25 cellular contexts compared by ENCODE assay signal in the genomic region with DNA sequence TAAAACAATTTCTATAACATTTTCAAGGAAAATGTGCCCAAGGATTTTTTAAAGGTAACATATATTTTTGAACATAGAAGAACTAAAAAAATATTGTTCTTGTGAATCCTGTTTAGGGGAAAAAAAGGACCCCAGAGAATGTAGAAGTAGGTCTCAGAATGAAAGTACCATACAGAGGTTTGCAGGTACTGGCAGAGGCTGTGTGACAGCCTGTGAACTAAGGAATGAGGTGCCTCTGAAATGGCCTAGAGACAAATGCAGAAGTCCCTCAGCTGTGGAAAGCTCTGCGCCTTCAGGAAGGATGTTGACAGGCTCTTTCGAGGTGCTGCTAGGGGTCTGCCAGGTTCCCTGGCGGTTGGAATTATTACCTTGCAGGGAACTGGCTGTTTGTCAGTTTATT. TPM values are rescaled to one million over a fixed set of nuclear protein-coding genes. Genes with fewer than 3 reads are reported as not detected.
DNase-seq lines count a peak whose midpoint lies in the region; ATAC-seq, FAIRE-seq and TF ChIP-seq lines count a peak whose summit lies in the region.
"Had no signal": no experiment of that assay in that cellular context is flagged by ENCODE, and none has a peak within 500 bp of the region (broad histone marks: within the 10 kb centered on the region; RNA-seq: fewer than 3 reads in every experiment).

No MANE protein-coding gene starts in this region.

- 4% methylated on average over 3 of the region's 3 CpGs for WGBS in GM12878 (ENCODE audit: insufficient coverage, insufficient replicate concordance, low lambda C conversion rate, missing lambda C conversion rate)
- WGBS in SK-N-SH (ENCODE audit: low lambda C conversion rate): 82% methylated on average over 3 of the region's 3 CpGs

- H3K4me2 ChIP-seq in DOHH2 (ENCODE audit: low read length) (peak overlapping the region; percentile 19; the same call in 1 of the 2 replicates), GM12878 (ENCODE audit: control insufficient read depth, insufficient read depth) (peak overlapping the region; percentile 58), SK-N-SH (no peak overlapping the region)

- H3K9ac ChIP-seq in GM12878 (ENCODE audit: control insufficient read depth, insufficient read depth, low read length): no peak overlapping the region
- no peak overlapping the region for H3K9ac ChIP-seq in SK-N-SH
- H3K9ac ChIP-seq: GM23248 had no signal

- no peak overlapping the region for H3K4me3 Mint-ChIP-seq in nephron
- H3K4me3 Mint-ChIP-seq: CD8-positive, alpha-beta T cell had no signal

- TF ChIP-seq RAD21 in GM12878 (IDR thresholded peaks at IDR 0.05; ENCODE audit: insufficient read depth, low read depth, low read length) (no peak), SK-N-SH (IDR thresholded peaks at IDR 0.05; ENCODE audit: low read length) (no peak)

- 0 out of 2 replicates have a peak overlapping the region, but pooled peaks have one; percentile 10 for H2AFZ ChIP-seq in GM12878 (ENCODE audit: control insufficient read depth, low read depth, low read length)
- H2AFZ ChIP-seq in SK-N-SH (ENCODE audit: low read depth): no peak overlapping the region
- H2AFZ ChIP-seq: GM23248 had no signal

- ATAC-seq in GM21529 (IDR thresholded peaks at IDR 0.05; ENCODE audit: unreplicated experiment) (peak; percentile 41), GM12878 (peak; percentile 60; the same call in 2 of the 3 replicates), GM21390 (IDR thresholded peaks at IDR 0.05; ENCODE audit: unreplicated experiment) (no peak), GM21515 (IDR thresholded peaks at IDR 0.05; ENCODE audit: unreplicated experiment) (no peak)
- ATAC-seq: CD8-positive, alpha-beta T cell had no signal

- H3K9me2 ChIP-seq in DOHH2 (replicated peaks; ENCODE audit: control insufficient read depth, low read length) (no peaks in the 10 kb centered on the region), SK-N-SH (no peaks in the 10 kb centered on the region)

- POLR2A ChIA-PET in GM12878 (lab: Charles Lee): interaction anchor here (0.6 kb wide), 1 partner anchor 1767 kb away, joined by 5 read pairs; no protein-coding TSS in a partner anchor
- POLR2A ChIA-PET in SK-N-SH (lab: Yijun Ruan, JAX): no interaction called here

- H3K4me1 Mint-ChIP-seq in nephron: peaks cover 24% of the 10 kb centered on the region

- TF ChIP-seq CTCF in DOHH2 (IDR thresholded peaks at IDR 0.05; ENCODE audit: low read depth, low read length, poor library complexity, severe bottlenecking) (no peak), GM12878 (IDR thresholded peaks at IDR 0.05 in 2 of 3, conservative IDR thresholded peaks at IDR 0.05 in 1 of 3; ENCODE audit: control insufficient read depth in 2 of 3, extremely low read depth in 1 of 3, insufficient read depth in 1 of 3, low read depth in 3 of 3, low read length in 3 of 3) (no peak), nephron (IDR thresholded peaks at IDR 0.05; ENCODE audit: unreplicated experiment in 3 of 3) (no peak), SK-N-SH (IDR thresholded peaks at IDR 0.05) (no peak)

- no peaks in the 10 kb centered on the region for H3K9me3 ChIP-seq in DOHH2 (ENCODE audit: control insufficient read depth, insufficient read depth, low read length)
- no peaks in the 10 kb centered on the region for H3K9me3 ChIP-seq in GM12878 (replicated peaks; ENCODE audit: control insufficient read depth, insufficient read depth, low read length)
- no peaks in the 10 kb centered on the region for H3K9me3 ChIP-seq in SK-N-SH
- H3K9me3 ChIP-seq: HAP-1 had no signal

- H3K27me3 ChIP-seq in DOHH2 (ENCODE audit: control insufficient read depth, low read length) (peaks cover 39% of the 10 kb centered on the region), GM12878 (replicated peaks in 1 of 2; ENCODE audit: control insufficient read depth in 2 of 2, insufficient read depth in 2 of 2, low read length in 1 of 2) (peaks cover 10% of the 10 kb centered on the region in 2 experiments), SK-N-SH (ENCODE audit: insufficient read depth) (no peaks in the 10 kb centered on the region)

- SMC1A ChIA-PET in GM12878 (lab: Charles Lee; ENCODE audit: uncharacterized antibody, unreplicated experiment): interaction anchor here (1.0 to 1.3 kb wide), 3 partner anchors 13 to 26 kb away, joined by 3 read pairs; no protein-coding TSS in a partner anchor

- peaks cover 38% of the 10 kb centered on the region for H3K4me1 ChIP-seq in DOHH2 (ENCODE audit: control insufficient read depth, low read length)
- peaks cover 40% of the 10 kb centered on the region for H3K4me1 ChIP-seq in GM12878 (ENCODE audit: control insufficient read depth, insufficient read depth, low read length)
- H3K4me1 ChIP-seq in SK-N-SH (ENCODE audit: control insufficient read depth in 1 of 2, insufficient read depth in 2 of 2, low read depth in 1 of 2, low read length in 1 of 2): peaks cover 0 to 7% of the 10 kb centered on the region in 2 experiments; a peak in 2 of 4 replicates

- H3K27me3 Mint-ChIP-seq in nephron (ENCODE audit: low read depth): peaks cover 54% of the 10 kb centered on the region

- H3K27ac ChIP-seq in DOHH2 (ENCODE audit: low read depth, low read length): no peak overlapping the region
- no peak overlapping the region for H3K27ac ChIP-seq in GM12878 (ENCODE audit: control insufficient read depth, insufficient read depth)
- H3K27ac ChIP-seq in SK-N-SH (ENCODE audit: low read depth in 2 of 2, low read length in 1 of 2): no peak overlapping the region
- H3K27ac ChIP-seq: GM23248 had no signal

- no TSS peak for BruUV-seq in GM12878 (replicated peaks; lab: Mats Ljungman, UMichigan)

- CTCF ChIA-PET in GM12878 (lab: Yijun Ruan, JAX) (interaction anchor here (1.3 to 3.7 kb wide), 2 partner anchors 15 kb away, joined by 4 to 21 read pairs; no protein-coding TSS in a partner anchor), SK-N-SH (lab: Yijun Ruan, JAX) (interaction anchor here (6.3 to 9.6 kb wide), 2 partner anchors 11 to 16 kb away, joined by 25 to 63 read pairs; no protein-coding TSS in a partner anchor)

- peak overlapping the region in 2 of 3 experiments; percentile 6 to 23 for H3K27ac Mint-ChIP-seq in nephron
- H3K27ac Mint-ChIP-seq: CD8-positive, alpha-beta T cell had no signal

- no peaks in the 10 kb centered on the region for H3K9me3 Mint-ChIP-seq in nephron
- H3K9me3 Mint-ChIP-seq: CD8-positive, alpha-beta T cell had no signal

- H4K20me1 ChIP-seq in DOHH2 (ENCODE audit: control insufficient read depth, insufficient read depth, low read depth, low read length): no peaks in the 10 kb centered on the region
- H4K20me1 ChIP-seq in GM12878 (ENCODE audit: control insufficient read depth, insufficient read depth): no peaks in the 10 kb centered on the region
- no peaks in the 10 kb centered on the region for H4K20me1 ChIP-seq in SK-N-SH (ENCODE audit: insufficient read depth)

- H3K36me3 ChIP-seq in DOHH2 (ENCODE audit: control insufficient read depth, low read length): no peaks in the 10 kb centered on the region
- no peaks in the 10 kb centered on the region for H3K36me3 ChIP-seq in GM12878 (ENCODE audit: control insufficient read depth in 2 of 2, insufficient read depth in 2 of 2, low read length in 1 of 2)
- H3K36me3 ChIP-seq in SK-N-SH (replicated peaks in 1 of 2; ENCODE audit: control insufficient read depth in 1 of 2, insufficient read depth in 2 of 2, low read length in 1 of 2): no peaks in the 10 kb centered on the region
- H3K36me3 ChIP-seq: HAP-1 had no signal

- no peaks in the 10 kb centered on the region for H3K36me3 Mint-ChIP-seq in nephron (ENCODE audit: low read depth)
- H3K36me3 Mint-ChIP-seq: CD8-positive, alpha-beta T cell had no signal

- no peak for DNase-seq in GM12878 (ENCODE audit: low read depth, low spot score)
- no peak for DNase-seq in activated gamma-delta T cell (lab: John Stamatoyannopoulos, UW)
- no peak for DNase-seq in SK-N-SH
- DNase-seq: 8988T; C1 segment of cervical spinal cord; CD8-positive, alpha-beta T cell; DMS153; GDM1; GM23248; KG1; NCI-H1092; NCI-H1436; NCI-H187 treated with DMSO at 0.1 percent for 48 hours; NCI-H2107; NCI-H446 treated with DMSO at 0.1 percent for 48 hours; NCI-H526 treated with DMSO at 0.1 percent for 48 hours; Right ventricle myocardium superior had no signal

- no peak for TF ChIP-seq EP300 in GM12878 (IDR thresholded peaks at IDR 0.05; ENCODE audit: borderline replicate concordance in 1 of 2, control insufficient read depth in 1 of 2, low read depth in 2 of 2, low read length in 2 of 2)
- TF ChIP-seq EP300 in SK-N-SH (IDR thresholded peaks at IDR 0.05; ENCODE audit: borderline replicate concordance in 1 of 2, low read depth in 1 of 2, low read length in 1 of 2): no peak

- in situ Hi-C loops in GM12878 (cut with MboI): no loop called here

- no peaks in the 10 kb centered on the region for H3K79me2 ChIP-seq in DOHH2 (ENCODE audit: control insufficient read depth, low read length)
- no peaks in the 10 kb centered on the region for H3K79me2 ChIP-seq in GM12878 (ENCODE audit: control insufficient read depth, insufficient read depth, low read length)
- H3K79me2 ChIP-seq in SK-N-SH (ENCODE audit: insufficient read depth): no peaks in the 10 kb centered on the region

- no peak for TF ChIP-seq POLR2A in GM12878 (IDR thresholded peaks at IDR 0.05; ENCODE audit: low read depth, low read length)

- FAIRE-seq in GM12878 (lab: Jason Lieb, UNC): no peak
- FAIRE-seq: GM18507, GM19239 had no signal

- H3K4me3 ChIP-seq in DOHH2 (ENCODE audit: low read length): no peak overlapping the region
- H3K4me3 ChIP-seq in GM12878: no peak overlapping the region
- H3K4me3 ChIP-seq in SK-N-SH (ENCODE audit: low read depth in 2 of 2, low read length in 1 of 2): no peak overlapping the region
- H3K4me3 ChIP-seq: GM23248, HAP-1 had no signal

- RAD21 ChIA-PET in GM12878 (lab: Charles Lee; ENCODE audit: unreplicated experiment): no interaction called here

- intact Hi-C loops in GM12878 (cut with micrococcal nuclease; ENCODE audit: unreplicated experiment): no loop called here

- no peaks in the 10 kb centered on the region; the same call in 1 of the 2 replicates for H3F3A ChIP-seq in DOHH2 (ENCODE audit: control insufficient read depth, insufficient read depth)
- H3F3A ChIP-seq in SK-N-SH (replicated peaks; ENCODE audit: insufficient read depth): peaks cover 11% of the 10 kb centered on the region

RNA-seq across cellular contexts. Expression of a gene that starts 8.5 kb away (rescaled TPM):
- total RNA-seq in GM12878 (2013; cell fraction: nucleolus; rRNA removed): 1.7 TPM in 2 replicates
- 45.4 and 54.7 TPM in 2 replicates for total RNA-seq in GM12878 (2014; rRNA removed)
- total RNA-seq in GM12878 (2014; rRNA removed; fragmentation: Illumina TruSeq; extraction: Trizol): 32.7 and 36.9 TPM in 2 replicates
- 55.4 and 63.2 TPM in 2 replicates for total RNA-seq in GM12878 (2021)
- polyA plus RNA-seq in GM12878 (2011; ENCODE audit: low read depth): 6.2 TPM
- polyA plus RNA-seq in GM12878 (2011; rRNA removed): 1.7 and 3.6 TPM in 2 replicates
- 3.4 and 5.6 TPM in 2 replicates for polyA plus RNA-seq in GM12878 (2011; cell fraction: cytosol; rRNA removed)
- polyA plus RNA-seq in GM12878 (2011; cell fraction: nucleus; rRNA removed): 2.8 and 3.0 TPM in 2 replicates
- polyA plus RNA-seq in GM12878 (2012): 19.4 and 30.4 TPM in 2 replicates
- 14.3 and 30.9 TPM in 2 replicates for polyA plus RNA-seq in GM12878 (2014; fragmentation: Illumina TruSeq; extraction: Trizol)
- 1 to 10 TPM; 2.6 to 5.8 TPM for polyA plus RNA-seq in GM12878 (2014; fragmentation: Nextera tagmentation; extraction: Ambion mirVana)
- polyA plus RNA-seq in GM12878 (2014; rRNA removed): 75.2 and 81.4 TPM in 2 replicates
- polyA plus RNA-seq in GM12878 (2016; fragmentation: Nextera tagmentation; extraction: Ambion mirVana): 10 to 100 TPM in 1 of 2 experiments, 1 to 10 TPM in 1; 7.9 to 11.6 TPM
- polyA minus RNA-seq in GM12878 (2011; rRNA and poly(A)+ RNA removed): 2.8 and 4.0 TPM in 2 replicates
- polyA minus RNA-seq in GM12878 (2011; cell fraction: cytosol; rRNA and poly(A)+ RNA removed): 0.67 and 1.7 TPM in 2 replicates
- polyA minus RNA-seq in GM12878 (2011; cell fraction: nucleus; rRNA and poly(A)+ RNA removed): 0.86 and 1.1 TPM in 2 replicates
- polyA plus RNA-seq in SK-N-SH (2012; rRNA removed): 161 and 162 TPM in 2 replicates
- polyA plus RNA-seq in SK-N-SH (2012; cell fraction: cytosol; rRNA removed): 98.8 and 151 TPM in 2 replicates
- polyA plus RNA-seq in SK-N-SH (2012; cell fraction: nucleus; rRNA removed): 84.1 and 119 TPM in 2 replicates

RNA-seq across cellular contexts. Expression of a gene that starts 22.8 kb away (rescaled TPM):
- 80.6 and 82.0 TPM in 2 replicates for total RNA-seq in GM12878 (2013; cell fraction: nucleolus; rRNA removed)
- 51.4 and 56.9 TPM in 2 replicates for total RNA-seq in GM12878 (2014; rRNA removed)
- 19.6 and 22.8 TPM in 2 replicates for total RNA-seq in GM12878 (2014; rRNA removed; fragmentation: Illumina TruSeq; extraction: Trizol)
- 32.4 and 32.9 TPM in 2 replicates for total RNA-seq in GM12878 (2021)
- 9.2 TPM for polyA plus RNA-seq in GM12878 (2011; ENCODE audit: low read depth)
- polyA plus RNA-seq in GM12878 (2011; rRNA removed): 25.3 and 26.6 TPM in 2 replicates
- polyA plus RNA-seq in GM12878 (2011; cell fraction: cytosol; rRNA removed): 35.6 and 60.0 TPM in 2 replicates
- polyA plus RNA-seq in GM12878 (2011; cell fraction: nucleus; rRNA removed): 35.9 and 43.3 TPM in 2 replicates
- polyA plus RNA-seq in GM12878 (2012): 17.4 and 18.7 TPM in 2 replicates
- 8.2 and 11.4 TPM in 2 replicates for polyA plus RNA-seq in GM12878 (2014; fragmentation: Illumina TruSeq; extraction: Trizol)
- polyA plus RNA-seq in GM12878 (2014; fragmentation: Nextera tagmentation; extraction: Ambion mirVana): 10 to 100 TPM in 1 of 2 experiments, 1 to 10 TPM in 1; 7.1 to 14.2 TPM
- 62.6 and 67.1 TPM in 2 replicates for polyA plus RNA-seq in GM12878 (2014; rRNA removed)
- 10 to 100 TPM; 54.6 to 59.3 TPM for polyA plus RNA-seq in GM12878 (2016; fragmentation: Nextera tagmentation; extraction: Ambion mirVana)
- polyA minus RNA-seq in GM12878 (2011; rRNA and poly(A)+ RNA removed): 25.8 and 28.8 TPM in 2 replicates
- 5.7 and 10.1 TPM in 2 replicates for polyA minus RNA-seq in GM12878 (2011; cell fraction: cytosol; rRNA and poly(A)+ RNA removed)
- 20.2 and 40.2 TPM in 2 replicates for polyA minus RNA-seq in GM12878 (2011; cell fraction: nucleus; rRNA and poly(A)+ RNA removed)
- 60.0 and 61.3 TPM in 2 replicates for polyA plus RNA-seq in SK-N-SH (2012; rRNA removed)
- polyA plus RNA-seq in SK-N-SH (2012; cell fraction: cytosol; rRNA removed): 46.7 and 55.4 TPM in 2 replicates
- polyA plus RNA-seq in SK-N-SH (2012; cell fraction: nucleus; rRNA removed): 38.1 and 46.5 TPM in 2 replicates

Comparison
In these comparisons a context has a peak if more than half of its experiments do, and no peak if none do; other contexts are left out.
1. ATAC-seq: peak in GM21529 (single experiment) and GM12878 (single experiment); none in GM21390 (single experiment) and GM21515 (single experiment).